ENCODE assay signal across 10 cellular contexts in genomic region chr3:160661660-160662059, GRCh38. TPM values are rescaled to one million over a fixed set of nuclear protein-coding genes. Genes with fewer than 3 reads are reported as not detected.
DNase-seq lines count a peak whose midpoint lies in the region; ATAC-seq and TF ChIP-seq lines count a peak whose summit lies in the region.
"Had no signal": no experiment of that assay in that cellular context is flagged by ENCODE, and none has a peak within 500 bp of the region (broad histone marks: within the 10 kb centered on the region; RNA-seq: fewer than 3 reads in every experiment).

No MANE protein-coding gene starts in this region.

- H3K4me3 Mint-ChIP-seq in nephron progenitor cell, result peak overlapping the region; percentile 5
- H3K4me3 Mint-ChIP-seq: CD8-positive, alpha-beta memory T cell had no signal

- no peak overlapping the region for H3K4me3 ChIP-seq in NT2/D1 (ENCODE audit: insufficient read length, low read depth)
- H3K4me3 ChIP-seq in BE2C (ENCODE audit: low read depth, low read length), result no peak overlapping the region
- H3K4me3 ChIP-seq: right lobe of liver had no signal

- H3K9me3 ChIP-seq in NT2/D1 (ENCODE audit: insufficient read depth, low read length) (no peaks in the 10 kb centered on the region), BE2C (no peaks in the 10 kb centered on the region)
- H3K9me3 ChIP-seq: right lobe of liver had no signal

- no peaks in the 10 kb centered on the region for H3K36me3 Mint-ChIP-seq in nephron progenitor cell (ENCODE audit: low read depth)
- H3K36me3 Mint-ChIP-seq: CD8-positive, alpha-beta memory T cell had no signal

- H3K4me1 ChIP-seq in NT2/D1 (ENCODE audit: insufficient read depth, insufficient read length) (no peaks in the 10 kb centered on the region), BE2C (no peaks in the 10 kb centered on the region; the same call in 1 of the 2 replicates)
- H3K4me1 ChIP-seq: right lobe of liver had no signal

- peak; percentile 13 for DNase-seq in NT2/D1 (ENCODE audit: low read depth, low spot score)
- DNase-seq in nephron progenitor cell, result no peak
- no peak for DNase-seq in central memory CD4-positive, alpha-beta T cell
- DNase-seq in posterior cingulate gyrus, result no peak
- no peak for DNase-seq in BE2C
- DNase-seq: CD8-positive, alpha-beta memory T cell; dermis blood vessel endothelial cell; right lobe of liver had no signal

- H3K9me3 Mint-ChIP-seq in nephron progenitor cell, result peaks cover 11% of the 10 kb centered on the region
- H3K9me3 Mint-ChIP-seq: CD8-positive, alpha-beta memory T cell had no signal

- H3K27ac Mint-ChIP-seq in nephron progenitor cell, result peak overlapping the region; percentile 73
- H3K27ac Mint-ChIP-seq: CD8-positive, alpha-beta memory T cell had no signal

- H3K36me3 ChIP-seq in NT2/D1 (ENCODE audit: insufficient read depth, insufficient read length, low read length) (no peaks in the 10 kb centered on the region), BE2C (no peaks in the 10 kb centered on the region)
- H3K36me3 ChIP-seq: right lobe of liver had no signal

- TF ChIP-seq CTCF in nephron progenitor cell (IDR thresholded peaks at IDR 0.05) (no peak), BE2C (IDR thresholded peaks at IDR 0.05; ENCODE audit: low read depth, low read length) (no peak)

- H3K27me3 ChIP-seq in NT2/D1 (ENCODE audit: insufficient read depth, insufficient read length) (no peaks in the 10 kb centered on the region), BE2C (no peaks in the 10 kb centered on the region)
- H3K27me3 ChIP-seq: right lobe of liver had no signal

- no peak overlapping the region for H3K9ac ChIP-seq in NT2/D1 (ENCODE audit: insufficient read length, low read depth)

- ATAC-seq in GM19351 (IDR thresholded peaks at IDR 0.05; ENCODE audit: unreplicated experiment), result peak; percentile 33
- ATAC-seq in HG03442 (IDR thresholded peaks at IDR 0.05; ENCODE audit: unreplicated experiment), result peak; percentile 43
- ATAC-seq: right lobe of liver had no signal

- no peaks in the 10 kb centered on the region for H3K27me3 Mint-ChIP-seq in nephron progenitor cell (ENCODE audit: low read depth, poor library complexity)

- H3K4me1 Mint-ChIP-seq in nephron progenitor cell, result peaks cover 32% of the 10 kb centered on the region

- intact Hi-C loops in posterior cingulate gyrus (cut with DNase I), result no loop called here

RNA-seq across cellular contexts. Expression of gene ARL14, which starts 15.3 kb away (rescaled TPM):
- polyA plus RNA-seq in BE2C (2012; ENCODE audit: insufficient read depth, insufficient read length, low read depth), result not detected
- polyA plus RNA-seq: CD8-positive, alpha-beta memory T cell had no signal
